Comparison of ENCODE assay signal across 20 cellular contexts in the genomic region with DNA sequence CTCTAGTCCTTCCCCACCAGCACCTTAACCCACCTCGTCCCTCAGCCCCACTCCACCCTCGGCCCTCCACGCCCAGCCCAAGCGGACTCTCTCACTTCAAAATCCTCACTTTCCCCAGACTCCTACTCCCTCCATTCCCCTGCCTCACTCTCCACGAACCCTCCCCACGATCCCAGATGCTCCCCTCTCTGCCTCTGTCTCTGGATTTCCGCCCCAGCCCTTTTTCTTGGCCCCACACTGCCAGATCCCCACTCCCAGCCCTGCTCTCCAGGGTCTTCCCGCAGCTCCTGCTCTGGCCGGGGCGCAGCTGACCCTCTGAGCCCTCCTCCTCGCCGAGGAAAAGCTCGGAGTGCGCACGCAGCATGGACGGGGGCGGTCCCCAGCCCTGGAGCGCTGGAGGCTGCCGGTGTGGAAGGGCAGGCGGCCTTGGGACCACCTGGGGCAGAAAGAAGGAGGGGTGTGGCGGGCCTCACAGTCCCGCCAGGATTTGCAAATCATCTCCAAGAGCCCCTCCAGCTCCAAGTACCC. TPM values are rescaled to one million over a fixed set of nuclear protein-coding genes. Genes with fewer than 3 reads are reported as not detected.
A peak's percentile ranks its signal among the peaks of the same experiment; 100 is the strongest.
DNase-seq lines count a peak whose midpoint lies in the region; ATAC-seq, FAIRE-seq and TF ChIP-seq lines count a peak whose summit lies in the region.
"Had no signal": no experiment of that assay in that cellular context is flagged by ENCODE, and none has a peak within 500 bp of the region (broad histone marks: within the 10 kb centered on the region; RNA-seq: fewer than 3 reads in every experiment).

Gene TMEM114 (minus strand): TSS at position 351 of the 528 bp plus-strand sequence. CDS start 673 bp downstream, outside the sequence.

- H3K79me2 ChIP-seq in keratinocyte (ENCODE audit: control insufficient read depth, insufficient read depth, low read length), result no peaks in the 10 kb centered on the region

- no peak within 1 kb of the TSS for H3K9ac ChIP-seq in keratinocyte (ENCODE audit: control insufficient read depth, extremely low read depth, insufficient read depth, low read length)

- no peak within 1 kb of the TSS for H2AFZ ChIP-seq in keratinocyte (ENCODE audit: control insufficient read depth, low read length)

- H3K27me3 Mint-ChIP-seq in activated naive CD8-positive, alpha-beta T cell, result peaks cover 26% of the 10 kb centered on the region
- H3K27me3 Mint-ChIP-seq in activated naive CD8-positive, alpha-beta T cell treated with anti-CD3 and anti-CD28 coated beads, Interleukin-2, amount 50 U/mL, for 24 hours, result peaks cover 31% of the 10 kb centered on the region
- H3K27me3 Mint-ChIP-seq in brain, result peaks cover 40% of the 10 kb centered on the region

- H3K4me3 ChIP-seq in keratinocyte (ENCODE audit: control insufficient read depth in 2 of 3, extremely low read depth in 1 of 3, insufficient read depth in 2 of 3, low read depth in 1 of 3, low read length in 3 of 3) (peak within 1 kb of the TSS in 2 of 3 experiments; percentile 6 to 20), stomach (peak within 1 kb of the TSS in 3 of 4 donors; percentile 6 to 23 (median 18)), MG63 (no peak within 1 kb of the TSS), gastrocnemius medialis (no peak within 1 kb of the TSS)
- H3K4me3 ChIP-seq: K562, left lung had no signal

- no peaks in the 10 kb centered on the region for H3K36me3 Mint-ChIP-seq in activated naive CD8-positive, alpha-beta T cell
- no peaks in the 10 kb centered on the region for H3K36me3 Mint-ChIP-seq in activated naive CD8-positive, alpha-beta T cell treated with anti-CD3 and anti-CD28 coated beads, Interleukin-2, amount 50 U/mL, for 24 hours (ENCODE audit: low read depth)
- H3K36me3 Mint-ChIP-seq in brain, result no peaks in the 10 kb centered on the region
- H3K36me3 Mint-ChIP-seq: natural killer cell had no signal

- peaks cover 3% of the 10 kb centered on the region for H3K9me3 ChIP-seq in keratinocyte (ENCODE audit: control insufficient read depth, low read depth, low read length)
- peaks cover 0 to 6% (median 0%) of the 10 kb centered on the region in 4 donors for H3K9me3 ChIP-seq in stomach
- no peaks in the 10 kb centered on the region for H3K9me3 ChIP-seq in MG63
- H3K9me3 ChIP-seq in gastrocnemius medialis, result no peaks in the 10 kb centered on the region
- H3K9me3 ChIP-seq: left lung had no signal

- H3K4me2 ChIP-seq in keratinocyte (ENCODE audit: control insufficient read depth, extremely low read depth, insufficient read depth, low read depth, low read length), result peak within 1 kb of the TSS; percentile 41

- intact Hi-C loops in stomach (cut with DNase I; ENCODE audit: low total_unique reads) (no loop called here), gastrocnemius medialis (cut with DNase I; ENCODE audit: low total_unique reads) (no loop called here)

- no peaks in the 10 kb centered on the region for H3K9me1 ChIP-seq in keratinocyte (ENCODE audit: control insufficient read depth, extremely low read depth, insufficient read depth, low read length)

- TF ChIP-seq POLR2A in stomach (IDR thresholded peaks at IDR 0.05) (no peak), gastrocnemius medialis (IDR thresholded peaks at IDR 0.05) (no peak)

- no peak within 1 kb of the TSS for H3K27ac Mint-ChIP-seq in activated naive CD8-positive, alpha-beta T cell
- H3K27ac Mint-ChIP-seq in activated naive CD8-positive, alpha-beta T cell treated with anti-CD3 and anti-CD28 coated beads, Interleukin-2, amount 50 U/mL, for 24 hours, result no peak within 1 kb of the TSS
- H3K27ac Mint-ChIP-seq in brain, result no peak within 1 kb of the TSS
- H3K27ac Mint-ChIP-seq: activated CD4-positive, alpha-beta T cell treated with anti-CD3 and anti-CD28 coated beads, Interleukin-2, amount 10 ng/mL, durations not matched to agents 7 days and 5 days; effector memory CD8-positive, alpha-beta T cell; natural killer cell had no signal

- no peak within 1 kb of the TSS for H3K27ac ChIP-seq in keratinocyte (ENCODE audit: control insufficient read depth, insufficient read depth, low read length)
- H3K27ac ChIP-seq in stomach, result no peak within 1 kb of the TSS
- H3K27ac ChIP-seq in gastrocnemius medialis, result no peak within 1 kb of the TSS
- H3K27ac ChIP-seq: left lung had no signal

- H4K20me1 ChIP-seq in keratinocyte (ENCODE audit: control insufficient read depth, extremely low read depth, insufficient read depth, low read length), result no peaks in the 10 kb centered on the region

- no peak for FAIRE-seq in keratinocyte (lab: Jason Lieb, UNC)
- FAIRE-seq: GM18507, K562 had no signal

- WGBS in stomach, 5 donors, result 3 to 8% (median 6%) methylated on average over 21 to 22 of the region's 22 CpGs

- H3K9me3 Mint-ChIP-seq in activated naive CD8-positive, alpha-beta T cell (ENCODE audit: low read depth), result no peaks in the 10 kb centered on the region
- H3K9me3 Mint-ChIP-seq in activated naive CD8-positive, alpha-beta T cell treated with anti-CD3 and anti-CD28 coated beads, Interleukin-2, amount 50 U/mL, for 24 hours, result no peaks in the 10 kb centered on the region
- peaks cover 0 to 6% (median 4%) of the 10 kb centered on the region in 5 experiments for H3K9me3 Mint-ChIP-seq in brain
- H3K9me3 Mint-ChIP-seq: activated CD4-positive, alpha-beta T cell treated with anti-CD3 and anti-CD28 coated beads, Interleukin-2, amount 10 ng/mL, durations not matched to agents 7 days and 5 days; effector memory CD8-positive, alpha-beta T cell; natural killer cell had no signal

- H3K36me3 ChIP-seq in keratinocyte (ENCODE audit: control insufficient read depth in 2 of 2, extremely low read depth in 1 of 2, insufficient read depth in 2 of 2, low read length in 2 of 2), result no peaks in the 10 kb centered on the region
- H3K36me3 ChIP-seq in stomach, result no peaks in the 10 kb centered on the region
- no peaks in the 10 kb centered on the region for H3K36me3 ChIP-seq in MG63
- no peaks in the 10 kb centered on the region for H3K36me3 ChIP-seq in gastrocnemius medialis
- H3K36me3 ChIP-seq: left lung had no signal

- dilution Hi-C loops in keratinocyte (cut with MboI; ENCODE audit: extremely low pct_ligation_motif_present, low sequenced_read_pairs), result no loop called here

- no peak for TF ChIP-seq EP300 in stomach (IDR thresholded peaks at IDR 0.05)

- H3K27me3 ChIP-seq in keratinocyte (ENCODE audit: control insufficient read depth, extremely low read depth, insufficient read depth, low read length) (peaks cover 41% of the 10 kb centered on the region), stomach (peaks cover 4 to 77% (median 48%) of the 10 kb centered on the region in 3 donors), MG63 (peaks cover 33% of the 10 kb centered on the region), gastrocnemius medialis (peaks cover 23 to 55% (median 39%) of the 10 kb centered on the region in 3 donors)

- TF ChIP-seq CTCF in brain (conservative IDR thresholded peaks at IDR 0.05) (no peak), keratinocyte (optimal IDR thresholded peaks at IDR 0.05 in 1 of 3, IDR thresholded peaks at IDR 0.05 in 1 of 3, conservative IDR thresholded peaks at IDR 0.05 in 1 of 3; ENCODE audit: extremely low read depth in 1 of 3, insufficient read depth in 2 of 3, low read length in 3 of 3) (no peak), stomach (IDR thresholded peaks at IDR 0.05) (no peak), gastrocnemius medialis (IDR thresholded peaks at IDR 0.05 in 4 of 5, conservative IDR thresholded peaks at IDR 0.05 in 1 of 5) (no peak)

- in situ Hi-C loops in gastrocnemius medialis (cut with MboI; ENCODE audit: low sequenced_read_pairs in 4 of 4), result no loop called here

- no peak for DNase-seq in activated naive CD8-positive, alpha-beta T cell treated with anti-CD3 and anti-CD28 coated beads, Interleukin-2, amount 50 U/mL, for 24 hours
- DNase-seq in keratinocyte (ENCODE audit: low read depth, low spot score), result no peak
- DNase-seq in stomach, result no peak
- DNase-seq in effector CD8-positive, alpha-beta T cell (lab: John Stamatoyannopoulos, UW), result no peak
- DNase-seq in MG63, result no peak
- DNase-seq in gastrocnemius medialis, result no peak
- DNase-seq: ACHN; activated CD4-positive, alpha-beta T cell treated with anti-CD3 and anti-CD28 coated beads, Interleukin-2, amount 10 ng/mL, durations not matched to agents 7 days and 5 days; COR-L47; effector memory CD8-positive, alpha-beta T cell; foreskin melanocyte; left lung; natural killer cell; NCI-H524 treated with DMSO at 0.1 percent for 48 hours had no signal

- H3K4me3 Mint-ChIP-seq in activated naive CD8-positive, alpha-beta T cell, result peak within 1 kb of the TSS; percentile 63
- no peak within 1 kb of the TSS for H3K4me3 Mint-ChIP-seq in activated naive CD8-positive, alpha-beta T cell treated with anti-CD3 and anti-CD28 coated beads, Interleukin-2, amount 50 U/mL, for 24 hours
- peak within 1 kb of the TSS; percentile 48 to 74 (median 59) for H3K4me3 Mint-ChIP-seq in brain
- H3K4me3 Mint-ChIP-seq: activated CD4-positive, alpha-beta T cell treated with anti-CD3 and anti-CD28 coated beads, Interleukin-2, amount 10 ng/mL, durations not matched to agents 7 days and 5 days; effector memory CD8-positive, alpha-beta T cell; natural killer cell had no signal

- peaks cover 6% of the 10 kb centered on the region for H3K4me1 Mint-ChIP-seq in activated naive CD8-positive, alpha-beta T cell (ENCODE audit: low read depth)
- no peaks in the 10 kb centered on the region for H3K4me1 Mint-ChIP-seq in activated naive CD8-positive, alpha-beta T cell treated with anti-CD3 and anti-CD28 coated beads, Interleukin-2, amount 50 U/mL, for 24 hours
- peaks cover 12% of the 10 kb centered on the region for H3K4me1 Mint-ChIP-seq in brain
- H3K4me1 Mint-ChIP-seq: activated CD4-positive, alpha-beta T cell treated with anti-CD3 and anti-CD28 coated beads, Interleukin-2, amount 10 ng/mL, durations not matched to agents 7 days and 5 days; natural killer cell had no signal

- H3K4me1 ChIP-seq in keratinocyte (ENCODE audit: control insufficient read depth, extremely low read depth, insufficient read depth, low read length) (peaks cover 9% of the 10 kb centered on the region), stomach (peaks cover 8 to 17% (median 14%) of the 10 kb centered on the region in 4 donors), gastrocnemius medialis (no peaks in the 10 kb centered on the region)
- H3K4me1 ChIP-seq: left lung had no signal

- ATAC-seq in activated naive CD8-positive, alpha-beta T cell treated with anti-CD3 and anti-CD28 coated beads, Interleukin-2, amount 50 U/mL, for 24 hours, result no peak
- no peak for ATAC-seq in gastrocnemius medialis
- ATAC-seq: effector memory CD8-positive, alpha-beta T cell; K562; left lung; natural killer cell had no signal

RNA-seq across cellular contexts. Expression of gene TMEM114, which starts in this region (rescaled TPM):
- polyA plus RNA-seq in brain (ENCODE audit: insufficient read depth, low read depth, low replicate concordance) (not detected), keratinocyte (not detected in 3 replicates), stomach (not detected)
- polyA plus RNA-seq in keratinocyte (2011; ENCODE audit: low read depth), result not detected
- not detected in 2 replicates for polyA plus RNA-seq in keratinocyte (2011; cell fraction: cytosol; rRNA removed)
- not detected in 2 replicates for polyA plus RNA-seq in keratinocyte (2011; cell fraction: nucleus; rRNA removed)
- not detected in 2 replicates for polyA plus RNA-seq in keratinocyte (2012; ENCODE audit: low replicate concordance)
- polyA minus RNA-seq in keratinocyte, result not detected in 3 replicates
- polyA minus RNA-seq in keratinocyte (2011; cell fraction: cytosol; rRNA and poly(A)+ RNA removed), result not detected
- not detected in 2 replicates for polyA minus RNA-seq in keratinocyte (2011; cell fraction: nucleus; rRNA and poly(A)+ RNA removed)
- total RNA-seq in stomach (not detected), gastrocnemius medialis (not detected)
- total RNA-seq in MG63 (2014; rRNA removed; shearing (Covaris generic); ENCODE audit: low replicate concordance), result not detected in 2 replicates
- total RNA-seq: activated CD4-positive, alpha-beta T cell treated with anti-CD3 and anti-CD28 coated beads, Interleukin-2, amount 10 ng/mL, durations not matched to agents 7 days and 5 days; K562; left lung; natural killer cell; RPMI7951; T-helper 2 cell treated with Interferon-gamma antibody and Interleukin-4, amounts not matched to agents 100 ng/mL and 5 ng/mL, for 36 hours had no signal
- polyA plus RNA-seq: K562 had no signal

Comparison
In these comparisons a context has a peak if more than half of its experiments do, and no peak if none do; other contexts are left out.
1. H3K4me3 ChIP-seq: peak in keratinocyte (2 of 3) and stomach (3 of 4); none in MG63 (single experiment) and gastrocnemius medialis (0 of 4).